14 cellular contexts compared by ENCODE assay signal in genomic region chr2:133241231-133241575, GRCh38.
DNase-seq lines count a peak whose midpoint lies in the region; ATAC-seq, FAIRE-seq and TF ChIP-seq lines count a peak whose summit lies in the region.
"Had no signal": no experiment of that assay in that cellular context is flagged by ENCODE, and none has a peak within 500 bp of the region (broad histone marks: within the 10 kb centered on the region; RNA-seq: fewer than 3 reads in every experiment).

No MANE protein-coding gene starts in this region.

- FAIRE-seq in small intestine (lab: Jason Lieb, UNC), result no peak

- ATAC-seq in Right ventricle myocardium superior (ENCODE audit: poor library complexity) (no peak), HG02763 (IDR thresholded peaks at IDR 0.05; ENCODE audit: unreplicated experiment) (no peak)
- ATAC-seq: T-cell had no signal

- H3K4me1 ChIP-seq in right atrium auricular region (peaks cover 0 to 13% of the 10 kb centered on the region in 2 donors), vagina (peaks cover 7% of the 10 kb centered on the region), small intestine (ENCODE audit: control insufficient read depth in 2 of 2, insufficient read depth in 1 of 2, low read depth in 1 of 2, low read length in 1 of 2) (no peaks in the 10 kb centered on the region)
- H3K4me1 ChIP-seq: BLaER1 had no signal

- in situ Hi-C loops in astrocyte of the spinal cord (cut with HindIII; ENCODE audit: low sequenced_read_pairs), result no loop called here

- H3K9me3 ChIP-seq in right atrium auricular region (no peaks in the 10 kb centered on the region), vagina (no peaks in the 10 kb centered on the region), small intestine (ENCODE audit: control insufficient read depth, low read depth) (no peaks in the 10 kb centered on the region)
- H3K9me3 ChIP-seq: BLaER1 had no signal

- TF ChIP-seq CTCF in right atrium auricular region (IDR thresholded peaks at IDR 0.05), result no peak
- no peak for TF ChIP-seq CTCF in astrocyte of the spinal cord (IDR thresholded peaks at IDR 0.05; ENCODE audit: low read depth, low read length)
- no peak for TF ChIP-seq CTCF in vagina (IDR thresholded peaks at IDR 0.05)

- H3K4me3 ChIP-seq in right atrium auricular region, result peak overlapping the region; percentile 3 to 13
- H3K4me3 ChIP-seq in astrocyte of the spinal cord (ENCODE audit: low read depth, low read length), result peak overlapping the region; percentile 14
- peak overlapping the region in 1 of 2 donors; percentile 13 for H3K4me3 ChIP-seq in vagina
- no peak overlapping the region for H3K4me3 ChIP-seq in small intestine (ENCODE audit: low read depth in 1 of 2, low read length in 2 of 2)
- H3K4me3 ChIP-seq: BLaER1 had no signal

- no peaks in the 10 kb centered on the region for H3K36me3 ChIP-seq in right atrium auricular region
- H3K36me3 ChIP-seq in vagina, result no peaks in the 10 kb centered on the region
- no peaks in the 10 kb centered on the region for H3K36me3 ChIP-seq in small intestine (ENCODE audit: control insufficient read depth in 2 of 2, insufficient read depth in 2 of 2, low read length in 2 of 2)
- H3K36me3 ChIP-seq: BLaER1 had no signal

- intact Hi-C loops in Right ventricle myocardium superior (cut with DNase I), result no loop called here
- intact Hi-C loops in vagina (cut with DNase I), result no loop called here

- no peak for TF ChIP-seq POLR2A in vagina (IDR thresholded peaks at IDR 0.05)

- no peak overlapping the region for H3K27ac ChIP-seq in right atrium auricular region
- H3K27ac ChIP-seq in vagina, result peak overlapping the region; percentile 36
- H3K27ac ChIP-seq in small intestine (ENCODE audit: low read depth in 1 of 2, low read length in 1 of 2), result no peak overlapping the region
- H3K27ac ChIP-seq: BLaER1 had no signal

- WGBS in small intestine, 3 donors, result 51 to 63% (median 58%) methylated on average over 2 of the region's 2 CpGs

- H3K27me3 ChIP-seq in right atrium auricular region, result no peaks in the 10 kb centered on the region
- no peaks in the 10 kb centered on the region for H3K27me3 ChIP-seq in vagina
- H3K27me3 ChIP-seq in small intestine (ENCODE audit: control insufficient read depth in 2 of 2, insufficient read depth in 2 of 2, low read length in 2 of 2), result no peaks in the 10 kb centered on the region
- H3K27me3 ChIP-seq: BLaER1 had no signal

- no peak for DNase-seq in right atrium auricular region (ENCODE audit: low spot score)
- no peak for DNase-seq in Right ventricle myocardium superior
- DNase-seq in astrocyte of the spinal cord (ENCODE audit: low read depth, low spot score), result peak; percentile 41
- DNase-seq in iris pigment epithelial cell (ENCODE audit: low read depth), result peak; percentile 78
- DNase-seq in vagina (ENCODE audit: extremely low spot score in 2 of 2), result no peak
- DNase-seq in small intestine, result no peak
- no peak for DNase-seq in GDM1 (lab: John Stamatoyannopoulos, UW)
- DNase-seq: activated CD4-positive, alpha-beta T cell treated with anti-CD3 and anti-CD28 coated beads for 4 hours; DND-41; GOT3; mesendoderm; T-cell had no signal

Comparison
In these comparisons a context has a peak if more than half of its experiments do, and no peak if none do; other contexts are left out.
1. DNase-seq: peak in astrocyte of the spinal cord (single experiment) and iris pigment epithelial cell (single experiment); none in right atrium auricular region (single experiment), Right ventricle myocardium superior (single experiment), vagina (0 of 2), small intestine (single experiment) and GDM1 (single experiment).
2. H3K4me3 ChIP-seq: peak in right atrium auricular region (2 of 2) and astrocyte of the spinal cord (single experiment); none in small intestine (0 of 2).